In genomic region chr6:106076139-106076538, GRCh38 we compare ENCODE assay signal across 9 cellular contexts. TPM values are rescaled to one million over a fixed set of nuclear protein-coding genes. Genes with fewer than 3 reads are reported as not detected.
"Had no signal": no experiment of that assay in that cellular context is flagged by ENCODE, and none has a peak within 500 bp of the region (broad histone marks: within the 10 kb centered on the region; RNA-seq: fewer than 3 reads in every experiment).

No MANE protein-coding gene starts in this region.

- DNase-seq: GDM1, GF-D8 had no signal

- FAIRE-seq: G401.6, GM12878, GM12891, GM12892, GM18507, GM19239 had no signal

- ATAC-seq: GM12878 had no signal

- H3K4me3 ChIP-seq: GM12878 had no signal

RNA-seq across cellular contexts. Expression of gene PRDM1, which starts 10.0 kb away (rescaled TPM):
- total RNA-seq: G401 had no signal
